Comparison of ENCODE assay signal across 25 cellular contexts in the genomic region with DNA sequence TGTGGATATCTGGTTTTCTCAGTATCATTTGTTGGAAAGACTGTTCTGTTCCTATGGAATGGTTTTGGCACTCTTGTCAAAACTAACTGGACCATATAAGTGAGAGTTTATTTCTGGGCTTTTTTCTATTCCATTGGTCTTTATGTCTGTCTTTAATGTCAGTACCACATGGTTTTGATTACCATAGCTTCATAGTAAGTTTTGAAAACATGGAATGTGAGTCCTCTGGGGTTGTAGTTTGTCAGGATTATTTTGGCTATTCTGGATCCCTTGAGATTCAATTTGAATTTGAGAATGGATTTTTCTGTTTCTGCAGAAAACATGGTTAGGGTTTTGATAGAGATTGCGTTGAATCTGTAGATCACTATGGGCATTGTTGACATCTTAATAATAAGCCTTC.
DNase-seq lines count a peak whose midpoint lies in the region; TF ChIP-seq lines count a peak whose summit lies in the region.
"Had no signal": no experiment of that assay in that cellular context is flagged by ENCODE, and none has a peak within 500 bp of the region (broad histone marks: within the 10 kb centered on the region; RNA-seq: fewer than 3 reads in every experiment).

No MANE protein-coding gene starts in this region.

- no peak overlapping the region for H3K4me3 ChIP-seq in HFF-Myc (replicated peaks; ENCODE audit: low read depth, low read length)
- H3K4me3 ChIP-seq: BLaER1 treated with 17β-estradiol and CSF1 and Interleukin-3, amounts not matched to agents 10 nM and 100 nM; GM12878 had no signal

- no peak for TF ChIP-seq CTCF in HFF-Myc (IDR thresholded peaks at IDR 0.05; ENCODE audit: low read depth, low read length, missing control alignments)

- no peak overlapping the region for H3K27ac Mint-ChIP-seq in T-helper 2 cell treated with Interferon-gamma antibody and Interleukin-4, amounts not matched to agents 5 μg/mL and 100 μg/mL, for 36 hours
- H3K27ac Mint-ChIP-seq: B cell; CD4-positive, alpha-beta memory T cell; CD4-positive, CD25-positive, alpha-beta regulatory T cell; CD8-positive, alpha-beta memory T cell had no signal

- no peaks in the 10 kb centered on the region for H3K9me3 Mint-ChIP-seq in T-helper 2 cell treated with Interferon-gamma antibody and Interleukin-4, amounts not matched to agents 5 μg/mL and 100 μg/mL, for 36 hours
- H3K9me3 Mint-ChIP-seq: CD8-positive, alpha-beta memory T cell had no signal

- DNase-seq in HFF-Myc (ENCODE audit: extremely low read depth, low read depth), result peak; percentile 2
- DNase-seq in fibroblast of gingiva (ENCODE audit: low read depth), result peak; percentile 54
- peak; percentile 79 for DNase-seq in fibroblast of peridontal ligament (ENCODE audit: extremely low read depth)
- no peak for DNase-seq in T-helper 2 cell treated with Interferon-gamma antibody and Interleukin-4, amounts not matched to agents 5 μg/mL and 100 μg/mL, for 36 hours (ENCODE audit: low spot score)
- DNase-seq in CD1c-positive myeloid dendritic cell (ENCODE audit: extremely low spot score), result no peak
- no peak for DNase-seq in T-helper 1 cell
- DNase-seq in substantia nigra (lab: John Stamatoyannopoulos, UW), result no peak
- DNase-seq: 8988T; ACHN; AML-193; CD4-positive, alpha-beta memory T cell; CD4-positive, CD25-positive, alpha-beta regulatory T cell; CD8-positive, alpha-beta memory T cell; COR-L47; DMS 273 treated with DMSO at 0.1 percent for 48 hours; DMS153; DMS53; DMS79; DND-41; EL; GDM1 had no signal

- no peak overlapping the region for H3K27ac ChIP-seq in substantia nigra (ENCODE audit: low read depth, low read length, poor library complexity, severe bottlenecking)
- H3K27ac ChIP-seq: BLaER1 treated with 17β-estradiol and CSF1 and Interleukin-3, amounts not matched to agents 10 nM and 100 nM; C4-2B had no signal

- H3K4me1 Mint-ChIP-seq in T-helper 2 cell treated with Interferon-gamma antibody and Interleukin-4, amounts not matched to agents 5 μg/mL and 100 μg/mL, for 36 hours (ENCODE audit: low read depth), result no peaks in the 10 kb centered on the region
- H3K4me1 Mint-ChIP-seq: B cell; CD4-positive, CD25-positive, alpha-beta regulatory T cell had no signal

- H3K4me3 Mint-ChIP-seq in T-helper 2 cell treated with Interferon-gamma antibody and Interleukin-4, amounts not matched to agents 5 μg/mL and 100 μg/mL, for 36 hours, result no peak overlapping the region
- H3K4me3 Mint-ChIP-seq: B cell; CD4-positive, alpha-beta memory T cell; CD4-positive, CD25-positive, alpha-beta regulatory T cell; CD8-positive, alpha-beta memory T cell had no signal

- no peaks in the 10 kb centered on the region for H3K27me3 Mint-ChIP-seq in T-helper 2 cell treated with Interferon-gamma antibody and Interleukin-4, amounts not matched to agents 5 μg/mL and 100 μg/mL, for 36 hours (ENCODE audit: low read depth)
- H3K27me3 Mint-ChIP-seq: CD8-positive, alpha-beta memory T cell had no signal

- H3K36me3 Mint-ChIP-seq in T-helper 2 cell treated with Interferon-gamma antibody and Interleukin-4, amounts not matched to agents 5 μg/mL and 100 μg/mL, for 36 hours (ENCODE audit: low read depth), result no peaks in the 10 kb centered on the region

Comparison
In these comparisons a context has a peak if more than half of its experiments do, and no peak if none do; other contexts are left out.
1. DNase-seq: peak in HFF-Myc (single experiment), fibroblast of gingiva (single experiment) and fibroblast of peridontal ligament (single experiment); none in T-helper 2 cell treated with Interferon-gamma antibody and Interleukin-4, amounts not matched to agents 5 μg/mL and 100 μg/mL, for 36 hours (single experiment), CD1c-positive myeloid dendritic cell (single experiment), T-helper 1 cell (0 of 5) and substantia nigra (0 of 49).